11 cellular contexts compared by ENCODE assay signal in the genomic region with DNA sequence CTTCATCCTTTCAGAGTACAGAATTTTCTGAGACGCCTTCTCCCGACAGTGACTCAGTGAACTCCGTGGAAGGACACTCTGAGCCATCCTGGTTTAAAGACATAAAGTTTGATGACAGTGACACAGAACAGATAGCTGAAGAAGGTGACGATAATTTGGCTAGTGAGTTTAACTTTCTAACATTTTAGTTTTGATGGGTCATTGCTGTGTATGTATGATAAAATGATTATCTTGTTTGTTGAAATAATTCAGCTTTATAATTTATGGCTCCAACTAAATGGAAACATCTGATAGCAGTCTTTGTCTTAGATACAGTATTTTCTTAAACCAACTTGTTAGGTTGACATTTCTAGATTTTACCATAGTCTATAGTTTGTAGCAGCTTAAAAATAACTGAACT.
"Had no signal": no experiment of that assay in that cellular context is flagged by ENCODE, and none has a peak within 500 bp of the region (broad histone marks: within the 10 kb centered on the region; RNA-seq: fewer than 3 reads in every experiment).

No MANE protein-coding gene starts in this region.

- H2AFZ ChIP-seq: GM23248, GM23338 had no signal

- H3K27ac Mint-ChIP-seq: GM23338, H9, HFFc6 had no signal

- H3K4me3 ChIP-seq: GM23248, GM23338, HAP-1 had no signal

- H3K4me2 ChIP-seq: GM23338 had no signal

- FAIRE-seq: H1, H54 had no signal

- ATAC-seq: GM23338, HCT116 had no signal

- H3K4me1 ChIP-seq: HAP-1 had no signal

- DNase-seq: GM23248, GOT3, H7, H9, HCEC 1CT, HFFc6 had no signal

- H3K9me3 Mint-ChIP-seq: GM23338, H9, HFFc6 had no signal

- H3K9ac ChIP-seq: GM23248 had no signal

- H3K4me1 Mint-ChIP-seq: GM23338, H9 had no signal

- H3K4me3 Mint-ChIP-seq: GM23338, H9, HFFc6 had no signal

- H3K9me3 ChIP-seq: HAP-1 had no signal

- H3K27ac ChIP-seq: GM23248 had no signal
